In genomic region chr7:35315517-35315916, GRCh38 we compare ENCODE assay signal across 19 cellular contexts.
"Had no signal": no experiment of that assay in that cellular context is flagged by ENCODE, and none has a peak within 500 bp of the region (broad histone marks: within the 10 kb centered on the region; RNA-seq: fewer than 3 reads in every experiment).

No MANE protein-coding gene starts in this region.

- H3K4me1 Mint-ChIP-seq: endodermal cell, mesothelial cell of epicardium had no signal

- H3K36me3 Mint-ChIP-seq: mesothelial cell of epicardium had no signal

- H3K27me3 Mint-ChIP-seq: dendritic cell treated with granulocyte-macrophage colony-stimulating factor and Interleukin-4, amounts not matched to agents 40 ng/mL and 50 ng/mL, for 4 days had no signal

- H3K4me3 Mint-ChIP-seq: dendritic cell treated with granulocyte-macrophage colony-stimulating factor and Interleukin-4, amounts not matched to agents 40 ng/mL and 50 ng/mL, for 4 days; effector memory CD8-positive, alpha-beta T cell; endodermal cell; mesothelial cell of epicardium had no signal

- ATAC-seq: effector memory CD8-positive, alpha-beta T cell; esophagus mucosa; foreskin keratinocyte; gastroesophageal sphincter; heart left ventricle; left cardiac atrium; left lung; left ventricle myocardium superior; lower lobe of right lung; mucosa of descending colon had no signal

- H3K27ac Mint-ChIP-seq: dendritic cell treated with granulocyte-macrophage colony-stimulating factor and Interleukin-4, amounts not matched to agents 40 ng/mL and 50 ng/mL, for 4 days; effector memory CD8-positive, alpha-beta T cell; endodermal cell; mesothelial cell of epicardium had no signal

- DNase-seq: colonic mucosa; cortex of kidney; effector CD8-positive, alpha-beta T cell; effector memory CD8-positive, alpha-beta T cell; endodermal cell; erythroblast; foreskin keratinocyte; heart left ventricle; hypothalamus; left cardiac atrium; left lung; left ventricle myocardium superior; lower lobe of right lung; mesenchymal stem cell; mucosa of descending colon had no signal

- H3K9me3 Mint-ChIP-seq: dendritic cell treated with granulocyte-macrophage colony-stimulating factor and Interleukin-4, amounts not matched to agents 40 ng/mL and 50 ng/mL, for 4 days; endodermal cell; mesothelial cell of epicardium had no signal
